Comparison of ENCODE assay signal across 22 cellular contexts in the genomic region with DNA sequence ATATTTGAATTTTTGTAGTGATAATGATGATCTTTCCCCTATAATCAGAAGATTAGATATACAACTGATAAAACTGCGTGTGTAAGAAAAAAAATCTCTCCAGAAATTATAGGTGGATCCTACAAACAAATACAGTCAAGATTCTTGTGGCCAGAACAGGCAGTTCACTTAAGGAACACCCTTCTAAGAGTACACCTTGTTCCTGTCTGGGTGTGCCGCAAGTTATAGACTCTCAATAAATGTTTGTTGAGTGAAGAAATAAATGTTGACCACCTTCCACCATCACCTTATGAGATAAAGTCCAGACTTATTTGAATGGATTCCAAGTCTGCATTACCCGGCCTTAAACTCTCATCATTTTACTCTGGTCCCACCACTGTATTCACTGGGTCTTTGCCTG. TPM values are rescaled to one million over a fixed set of nuclear protein-coding genes. Genes with fewer than 3 reads are reported as not detected.
DNase-seq lines count a peak whose midpoint lies in the region; ATAC-seq and TF ChIP-seq lines count a peak whose summit lies in the region.
"Had no signal": no experiment of that assay in that cellular context is flagged by ENCODE, and none has a peak within 500 bp of the region (broad histone marks: within the 10 kb centered on the region; RNA-seq: fewer than 3 reads in every experiment).

No MANE protein-coding gene starts in this region.

- no peaks in the 10 kb centered on the region for H3F3A ChIP-seq in PC-3 (ENCODE audit: low read length, unreplicated experiment)

- TF ChIP-seq CTCF in MCF 10A (IDR thresholded peaks at IDR 0.05; ENCODE audit: unreplicated experiment), result no peak
- TF ChIP-seq CTCF in breast epithelium (IDR thresholded peaks at IDR 0.05), result no peak
- TF ChIP-seq CTCF in colonic mucosa (IDR thresholded peaks at IDR 0.05), result no peak
- TF ChIP-seq CTCF in prostate gland (IDR thresholded peaks at IDR 0.05), result no peak
- no peak for TF ChIP-seq CTCF in upper lobe of right lung (IDR thresholded peaks at IDR 0.05)
- no peak for TF ChIP-seq CTCF in PC-3 (conservative IDR thresholded peaks at IDR 0.05; ENCODE audit: low read depth, low read length)
- TF ChIP-seq CTCF in tibial artery (IDR thresholded peaks at IDR 0.05), result no peak

- ATAC-seq in upper lobe of right lung, result peak; percentile 27
- ATAC-seq in PC-3, result no peak
- no peak for ATAC-seq in GM19328 (IDR thresholded peaks at IDR 0.05; ENCODE audit: unreplicated experiment)
- ATAC-seq: GM12878 had no signal

- no TSS peak for BruUV-seq in MCF 10A (replicated peaks; lab: Mats Ljungman, UMichigan)
- no TSS peak for BruUV-seq in PC-3 (replicated peaks; lab: Mats Ljungman, UMichigan)

- no peak for TF ChIP-seq POLR2A in breast epithelium (IDR thresholded peaks at IDR 0.05)
- no peak for TF ChIP-seq POLR2A in prostate gland (IDR thresholded peaks at IDR 0.05)

- WGBS in prostate gland, result 51% methylated on average over 3 of the region's 3 CpGs

- no peaks in the 10 kb centered on the region for H4K20me1 ChIP-seq in PC-3 (ENCODE audit: low read length)
- H4K20me1 ChIP-seq: BLaER1 had no signal

- H3K79me2 ChIP-seq in PC-3 (ENCODE audit: low read length), result no peaks in the 10 kb centered on the region

- peaks cover 50% of the 10 kb centered on the region for H3K4me1 Mint-ChIP-seq in MCF 10A (ENCODE audit: insufficient read depth, unreplicated experiment)
- H3K4me1 Mint-ChIP-seq: B cell; CD4-positive, CD25-positive, alpha-beta regulatory T cell; CD8-positive, alpha-beta memory T cell had no signal

- H3K27me3 ChIP-seq in breast epithelium (no peaks in the 10 kb centered on the region), colonic mucosa (no peaks in the 10 kb centered on the region), prostate gland (replicated peaks; ENCODE audit: insufficient read depth) (no peaks in the 10 kb centered on the region), upper lobe of right lung (no peaks in the 10 kb centered on the region), PC-3 (ENCODE audit: low read length) (no peaks in the 10 kb centered on the region), tibial artery (peaks cover 0 to 9% of the 10 kb centered on the region in 2 donors)
- H3K27me3 ChIP-seq: BLaER1 had no signal

- H3K4me3 Mint-ChIP-seq in MCF 10A (ENCODE audit: unreplicated experiment), result peak overlapping the region; percentile 1
- H3K4me3 Mint-ChIP-seq: B cell; CD4-positive, CD25-positive, alpha-beta regulatory T cell; CD8-positive, alpha-beta memory T cell; HFFc6 had no signal

- DNase-seq in MCF 10A (ENCODE audit: unreplicated experiment), result peak; percentile 37
- no peak for DNase-seq in breast epithelium (ENCODE audit: low spot score in 2 of 2)
- DNase-seq in colonic mucosa, result peak; percentile 44
- peak; percentile 40 for DNase-seq in prostate gland (ENCODE audit: low spot score)
- no peak for DNase-seq in upper lobe of right lung
- no peak for DNase-seq in PC-3
- no peak for DNase-seq in tibial artery
- DNase-seq: CD4-positive, CD25-positive, alpha-beta regulatory T cell; CD8-positive, alpha-beta memory T cell; DMS 273 treated with DMSO at 0.1 percent for 48 hours; DMS79; EL; GDM1; GOT3; HFFc6 had no signal

- H3K9me3 ChIP-seq in breast epithelium (no peaks in the 10 kb centered on the region), colonic mucosa (no peaks in the 10 kb centered on the region), prostate gland (no peaks in the 10 kb centered on the region), upper lobe of right lung (no peaks in the 10 kb centered on the region), PC-3 (ENCODE audit: low read length) (no peaks in the 10 kb centered on the region), tibial artery (no peaks in the 10 kb centered on the region)
- H3K9me3 ChIP-seq: HAP-1 had no signal

- POLR2A ChIA-PET in MCF 10A (lab: Yijun Ruan, JAX), result interaction anchor here (0.6 to 9.7 kb wide), 11 partner anchors 9 to 177 kb away, joined by 3 to 204 read pairs (median 6); a partner anchor contains a TSS
- POLR2A ChIA-PET in PC-3 (lab: Charles Lee; ENCODE audit: unreplicated experiment), result no interaction called here

- H3K4me1 ChIP-seq in breast epithelium (no peaks in the 10 kb centered on the region), colonic mucosa (peaks cover 7% of the 10 kb centered on the region), prostate gland (replicated peaks) (peaks cover 4% of the 10 kb centered on the region), upper lobe of right lung (no peaks in the 10 kb centered on the region), PC-3 (ENCODE audit: insufficient read depth, low read length) (peaks cover 18% of the 10 kb centered on the region), tibial artery (no peaks in the 10 kb centered on the region)
- H3K4me1 ChIP-seq: BLaER1, HAP-1 had no signal

- H3K27me3 Mint-ChIP-seq in MCF 10A (ENCODE audit: insufficient read depth, unreplicated experiment), result no peaks in the 10 kb centered on the region

- no peak overlapping the region for H3K4me2 ChIP-seq in PC-3 (ENCODE audit: low read length)
- H3K4me2 ChIP-seq: BLaER1 had no signal

- intact Hi-C loops in MCF 10A (cut with micrococcal nuclease) (loop anchor here (5.0 kb wide), 1 partner anchor 166 kb away; no protein-coding TSS in a partner anchor), breast epithelium (cut with DNase I; ENCODE audit: low total_unique reads) (no loop called here), colonic mucosa (cut with DNase I) (no loop called here), prostate gland (cut with DNase I) (no loop called here), upper lobe of right lung (cut with DNase I) (no loop called here), PC-3 (cut with micrococcal nuclease) (no loop called here), tibial artery (cut with DNase I; ENCODE audit: low total_unique reads) (no loop called here)

- H3K36me3 ChIP-seq in breast epithelium, result no peaks in the 10 kb centered on the region
- H3K36me3 ChIP-seq in colonic mucosa, result no peaks in the 10 kb centered on the region
- no peaks in the 10 kb centered on the region for H3K36me3 ChIP-seq in prostate gland
- H3K36me3 ChIP-seq in upper lobe of right lung, result no peaks in the 10 kb centered on the region
- no peaks in the 10 kb centered on the region for H3K36me3 ChIP-seq in PC-3 (ENCODE audit: low read depth, low read length)
- no peaks in the 10 kb centered on the region for H3K36me3 ChIP-seq in tibial artery
- H3K36me3 ChIP-seq: BLaER1, HAP-1 had no signal

- H3K9ac ChIP-seq in colonic mucosa (ENCODE audit: low read depth in 2 of 2, low read length in 2 of 2), result no peak overlapping the region
- no peak overlapping the region for H3K9ac ChIP-seq in PC-3 (ENCODE audit: low read length)
- H3K9ac ChIP-seq: BLaER1 had no signal

- H2AFZ ChIP-seq in PC-3 (ENCODE audit: low read length), result no peak overlapping the region

- H3K9me3 Mint-ChIP-seq in MCF 10A (ENCODE audit: unreplicated experiment), result no peaks in the 10 kb centered on the region
- H3K9me3 Mint-ChIP-seq: HFFc6 had no signal

- no peak overlapping the region for H3K4me3 ChIP-seq in breast epithelium
- no peak overlapping the region for H3K4me3 ChIP-seq in colonic mucosa
- no peak overlapping the region for H3K4me3 ChIP-seq in prostate gland
- H3K4me3 ChIP-seq in upper lobe of right lung, result no peak overlapping the region
- no peak overlapping the region for H3K4me3 ChIP-seq in PC-3 (ENCODE audit: low read length)
- H3K4me3 ChIP-seq in tibial artery, result no peak overlapping the region
- H3K4me3 ChIP-seq: BLaER1, GM12878, HAP-1 had no signal

- CTCF ChIA-PET in MCF 10A (lab: Yijun Ruan, JAX), result interaction anchor here (0.7 to 4.7 kb wide), 5 partner anchors 24 to 177 kb away, joined by 3 to 32 read pairs (median 4); no protein-coding TSS in a partner anchor
- CTCF ChIA-PET in PC-3 (lab: Charles Lee), result no interaction called here

- H3K9me2 ChIP-seq in PC-3 (replicated peaks; ENCODE audit: low read length), result no peaks in the 10 kb centered on the region

- no peaks in the 10 kb centered on the region for H3K36me3 Mint-ChIP-seq in MCF 10A (ENCODE audit: insufficient read depth, unreplicated experiment)
- H3K36me3 Mint-ChIP-seq: CD4-positive, CD25-positive, alpha-beta regulatory T cell; CD8-positive, alpha-beta memory T cell had no signal

- H3K27ac ChIP-seq in breast epithelium (no peak overlapping the region), colonic mucosa (peak overlapping the region; percentile 40), prostate gland (no peak overlapping the region), upper lobe of right lung (no peak overlapping the region), PC-3 (ENCODE audit: low read length) (no peak overlapping the region), tibial artery (no peak overlapping the region)
- H3K27ac ChIP-seq: 22Rv1, BLaER1, C4-2B had no signal

- H3K27ac Mint-ChIP-seq in MCF 10A (ENCODE audit: low read depth, unreplicated experiment), result peak overlapping the region; percentile 98
- H3K27ac Mint-ChIP-seq: B cell; CD4-positive, CD25-positive, alpha-beta regulatory T cell; CD8-positive, alpha-beta memory T cell; HFFc6 had no signal

RNA-seq across cellular contexts. Expression of a gene that starts 45.7 kb away (rescaled TPM):
- total RNA-seq in MCF 10A (2022), result 9.5 and 12.5 TPM in 2 replicates
- total RNA-seq in breast epithelium, result 10 to 100 TPM in 2 of 3 donors, 1 to 10 TPM in 1; 3.0 to 18.0 (median 18.0) TPM
- total RNA-seq in colonic mucosa, result 10 to 100 TPM; 27.7 to 94.7 TPM
- total RNA-seq in prostate gland, result 10 to 100 TPM in 1 of 2 donors, 1 to 10 TPM in 1; 9.2 to 11.8 TPM
- total RNA-seq in upper lobe of right lung, result 50.3 TPM
- total RNA-seq in PC-3 (2014; rRNA removed), result 2.9 and 4.1 TPM in 2 replicates
- total RNA-seq: B cell; CD4-positive, CD25-positive, alpha-beta regulatory T cell; CD8-positive, alpha-beta memory T cell; HFFc6 had no signal

Comparison
In these comparisons a context has a peak if more than half of its experiments do, and no peak if none do; other contexts are left out.
1. DNase-seq: peak in MCF 10A (single experiment), colonic mucosa (single experiment) and prostate gland (single experiment); none in breast epithelium (0 of 2), upper lobe of right lung (single experiment), PC-3 (single experiment) and tibial artery (0 of 2).